8 cellular contexts compared by ENCODE assay signal in genomic region chr12:106753526-106753925, GRCh38. TPM values are rescaled to one million over a fixed set of nuclear protein-coding genes. Genes with fewer than 3 reads are reported as not detected.
A peak's percentile ranks its signal among the peaks of the same experiment; 100 is the strongest.
DNase-seq lines count a peak whose midpoint lies in the region; ATAC-seq, FAIRE-seq and TF ChIP-seq lines count a peak whose summit lies in the region.

No MANE protein-coding gene starts in this region.

- H3K23ac ChIP-seq in neuronal stem cell (ENCODE audit: low read depth, low read length, poor library complexity), result no peak overlapping the region

- ATAC-seq in GM19372 (IDR thresholded peaks at IDR 0.05; ENCODE audit: low read depth, unreplicated experiment) (peak; percentile 98), HG03159 (IDR thresholded peaks at IDR 0.05; ENCODE audit: unreplicated experiment) (peak; percentile 99), left ventricle myocardium superior (no peak)
- peak; percentile 99 for ATAC-seq in activated CD4-positive, alpha-beta T cell treated with anti-CD3 and anti-CD28 coated beads for 36 hours

- H4K91ac ChIP-seq in neuronal stem cell (ENCODE audit: low read depth, low read length, poor library complexity), result no peak overlapping the region

- H3K9ac ChIP-seq in neuronal stem cell (ENCODE audit: low read depth, low read length, poor library complexity), result no peak overlapping the region

- H4K8ac ChIP-seq in neuronal stem cell (ENCODE audit: low read depth, low read length), result no peak overlapping the region

- no peak overlapping the region for H2AFZ ChIP-seq in neuronal stem cell (ENCODE audit: low read length)

- POLR2A ChIA-PET in activated CD4-positive, alpha-beta T cell treated with anti-CD3 and anti-CD28 coated beads for 36 hours (lab: Charles Lee), result no interaction called here

- peak overlapping the region; percentile 29 for H3K4me3 Mint-ChIP-seq in activated CD4-positive, alpha-beta T cell treated with anti-CD3 and anti-CD28 coated beads for 36 hours
- H3K4me3 Mint-ChIP-seq in chondrocyte (ENCODE audit: unreplicated experiment), result no peak overlapping the region

- no peak overlapping the region for H3K18ac ChIP-seq in neuronal stem cell (ENCODE audit: low read length)

- H3K36me3 ChIP-seq in neuronal stem cell (replicated peaks in 1 of 2; ENCODE audit: control insufficient read depth in 2 of 2, insufficient read depth in 2 of 2, low read length in 2 of 2), result peaks cover 0 to 85% of the 10 kb centered on the region in 2 donors

- H3K36me3 Mint-ChIP-seq in activated CD4-positive, alpha-beta T cell treated with anti-CD3 and anti-CD28 coated beads for 36 hours (ENCODE audit: low read depth), result no peaks in the 10 kb centered on the region
- no peaks in the 10 kb centered on the region for H3K36me3 Mint-ChIP-seq in chondrocyte (ENCODE audit: low read depth)

- no peak overlapping the region for H3K4me2 ChIP-seq in neuronal stem cell (ENCODE audit: insufficient read depth, low read length, poor library complexity, severe bottlenecking)

- H3K14ac ChIP-seq in neuronal stem cell (ENCODE audit: low read length), result no peak overlapping the region

- H2AK5ac ChIP-seq in neuronal stem cell (ENCODE audit: low read depth, low read length), result peak overlapping the region; percentile 71

- no peak overlapping the region for H2BK12ac ChIP-seq in neuronal stem cell (ENCODE audit: low read length)

- DNase-seq in activated CD4-positive, alpha-beta T cell treated with anti-CD3 and anti-CD28 coated beads for 36 hours, result peak; percentile 81
- no peak for DNase-seq in neuronal stem cell (ENCODE audit: low spot score)
- DNase-seq in D721Med (ENCODE audit: insufficient read length, low spot score), result no peak
- no peak for DNase-seq in OCI-M1 (lab: John Stamatoyannopoulos, UW)
- DNase-seq in left ventricle myocardium superior, result no peak
- no peak for DNase-seq in chondrocyte (ENCODE audit: low spot score)

- H3K4me1 ChIP-seq in neuronal stem cell (ENCODE audit: control insufficient read depth in 2 of 2, insufficient read depth in 1 of 2, low read depth in 1 of 2, low read length in 2 of 2), result peaks cover 6 to 10% of the 10 kb centered on the region in 2 donors

- intact Hi-C loops in activated CD4-positive, alpha-beta T cell treated with anti-CD3 and anti-CD28 coated beads for 36 hours (cut with DNase I, micrococcal nuclease), result loop anchor here in 1 of 2 experiments (2.0 kb wide), 1 partner anchor 21 kb away; the partner anchor contains the start of gene RIC8B
- intact Hi-C loops in left ventricle myocardium superior (cut with micrococcal nuclease), result no loop called here

- peaks cover 4% of the 10 kb centered on the region for H3K9me3 Mint-ChIP-seq in activated CD4-positive, alpha-beta T cell treated with anti-CD3 and anti-CD28 coated beads for 36 hours (ENCODE audit: low read depth)
- H3K9me3 Mint-ChIP-seq in chondrocyte (ENCODE audit: low read depth), result peaks cover 4% of the 10 kb centered on the region

- H3K4me1 Mint-ChIP-seq in activated CD4-positive, alpha-beta T cell treated with anti-CD3 and anti-CD28 coated beads for 36 hours, result peaks cover 23% of the 10 kb centered on the region
- peaks cover 10% of the 10 kb centered on the region for H3K4me1 Mint-ChIP-seq in chondrocyte (ENCODE audit: low read depth)

- TF ChIP-seq CTCF in D721Med (IDR thresholded peaks at IDR 0.05; ENCODE audit: insufficient read depth, missing control alignments) (no peak), chondrocyte (IDR thresholded peaks at IDR 0.05) (no peak)

- H2BK5ac ChIP-seq in neuronal stem cell (ENCODE audit: low read length), result peak overlapping the region; percentile 67

- peaks cover 0 to 8% of the 10 kb centered on the region in 2 donors for H3K9me3 ChIP-seq in neuronal stem cell (replicated peaks in 1 of 2; ENCODE audit: control insufficient read depth in 2 of 2, insufficient read depth in 1 of 2, low read depth in 1 of 2, low read length in 2 of 2)

- peak overlapping the region; percentile 90 for H3K27ac Mint-ChIP-seq in activated CD4-positive, alpha-beta T cell treated with anti-CD3 and anti-CD28 coated beads for 36 hours
- no peak overlapping the region for H3K27ac Mint-ChIP-seq in chondrocyte (ENCODE audit: unreplicated experiment)

- no peak for FAIRE-seq in D721Med (lab: Jason Lieb, UNC)

- no CpG with 5 or more reads among the region's 7 CpGs for WGBS in neuronal stem cell (ENCODE audit: extremely low coverage in 2 of 2, insufficient read length in 2 of 2, insufficient replicate concordance in 1 of 2), 2 donors

- H2BK120ac ChIP-seq in neuronal stem cell (ENCODE audit: low read depth, low read length), result no peak overlapping the region

- no peaks in the 10 kb centered on the region for H3K27me3 Mint-ChIP-seq in activated CD4-positive, alpha-beta T cell treated with anti-CD3 and anti-CD28 coated beads for 36 hours
- no peaks in the 10 kb centered on the region for H3K27me3 Mint-ChIP-seq in chondrocyte (ENCODE audit: low read depth)

- no peak overlapping the region for H3K4me3 ChIP-seq in neuronal stem cell (ENCODE audit: low read length in 2 of 2)

- no peaks in the 10 kb centered on the region for H3K79me1 ChIP-seq in neuronal stem cell (ENCODE audit: low read depth, low read length)

- H3K27ac ChIP-seq in neuronal stem cell (replicated peaks; ENCODE audit: low read length), result no peak overlapping the region

- H3K27me3 ChIP-seq in neuronal stem cell (ENCODE audit: control insufficient read depth in 3 of 3, insufficient read depth in 3 of 3, low read depth in 1 of 3, low read length in 3 of 3), result no peaks in the 10 kb centered on the region

- CTCF ChIA-PET in activated CD4-positive, alpha-beta T cell treated with anti-CD3 and anti-CD28 coated beads for 36 hours (lab: Charles Lee), result interaction anchor here (0.7 to 1.3 kb wide), 2 partner anchors 13 to 15 kb away, joined by 3 to 8 read pairs; no protein-coding TSS in a partner anchor

- peak overlapping the region; percentile 35 for H2BK15ac ChIP-seq in neuronal stem cell (ENCODE audit: low read length)

- no peak overlapping the region for H3K4ac ChIP-seq in neuronal stem cell (ENCODE audit: low read length)

RNA-seq across cellular contexts. Expression of gene RIC8B, which starts 21.0 kb away (rescaled TPM):
- 10 to 100 TPM; 10.7 to 11.3 TPM for total RNA-seq in activated CD4-positive, alpha-beta T cell treated with anti-CD3 and anti-CD28 coated beads for 36 hours
- 10.3 TPM for polyA plus RNA-seq in neuronal stem cell (2013, experiment 1 of 2)
- 10.1 TPM for polyA plus RNA-seq in neuronal stem cell (2013, experiment 2 of 2)
- total RNA-seq in left ventricle myocardium superior (28.6 TPM), chondrocyte (12.3 to 20.4 TPM (median 14.2 TPM) in 3 replicates)
